ENCODE assay signal across 1 cellular context in genomic region chr16:78321611-78322010, GRCh38.
TF ChIP-seq lines count a peak whose summit lies in the region.

No MANE protein-coding gene starts in this region.

TF ChIP-seq in SK-N-SH, 30 proteins besides CTCF, POLR2A, EP300 and RAD21 (continued from another document):
- TF ChIP-seq TEAD4 (IDR thresholded peaks at IDR 0.05; ENCODE audit: borderline replicate concordance, insufficient read depth) (no peak), NRF1 (IDR thresholded peaks at IDR 0.05; ENCODE audit: low read depth, low read length) (no peak), RFX5 (IDR thresholded peaks at IDR 0.05; ENCODE audit: low read length) (no peak), SMC3 (IDR thresholded peaks at IDR 0.05; ENCODE audit: low read depth, low read length) (no peak)
